ENCODE assay signal across 8 cellular contexts in the genomic region with DNA sequence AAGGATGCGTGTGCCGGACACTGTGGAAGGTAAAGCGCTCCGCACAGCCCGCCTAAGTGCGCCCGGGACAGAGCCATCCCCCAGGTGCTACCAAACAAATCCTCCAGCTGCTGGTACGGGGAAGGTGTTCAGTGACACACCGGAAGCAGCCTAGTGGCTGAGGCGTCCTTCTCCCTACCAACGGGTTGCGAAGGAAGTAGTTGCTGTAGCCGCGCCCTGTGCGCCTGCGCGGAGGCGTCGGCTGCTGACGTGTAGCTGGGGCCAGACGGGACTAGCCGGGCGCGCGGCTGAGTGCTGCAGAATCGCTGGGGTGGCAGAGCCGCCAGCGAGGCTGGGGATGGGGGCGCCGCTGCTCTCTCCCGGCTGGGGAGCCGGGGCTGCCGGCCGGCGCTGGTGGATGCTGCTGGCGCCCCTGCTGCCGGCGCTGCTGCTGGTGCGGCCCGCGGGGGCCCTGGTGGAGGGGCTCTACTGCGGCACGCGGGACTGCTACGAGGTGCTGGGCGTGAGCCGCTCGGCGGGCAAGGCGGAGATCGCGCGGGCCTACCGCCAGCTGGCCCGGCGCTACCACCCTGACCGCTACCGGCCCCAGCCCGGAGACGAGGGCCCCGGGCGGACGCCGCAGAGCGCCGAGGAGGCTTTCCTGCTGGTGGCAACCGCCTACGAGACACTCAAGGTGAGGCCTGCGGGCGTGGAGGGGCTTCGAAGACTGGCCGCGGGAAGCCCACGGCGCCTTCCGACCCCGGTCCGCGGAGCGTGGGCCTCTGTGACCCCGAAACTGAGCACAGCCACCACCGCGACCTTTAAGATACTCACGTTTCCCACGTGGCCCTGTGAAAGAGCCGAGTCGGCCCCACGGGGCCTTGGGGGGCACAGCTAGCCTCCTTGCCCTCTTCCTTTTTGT. TPM values are rescaled to one million over a fixed set of nuclear protein-coding genes. Genes with fewer than 3 reads are reported as not detected.
DNase-seq lines count a peak whose midpoint lies in the region; ATAC-seq and TF ChIP-seq lines count a peak whose summit lies in the region.

TSS of gene DNAJC25 (plus strand) at position 264 of the 901 bp plus-strand sequence. CDS start at position 338, 74 bp downstream.

- ATAC-seq in HG02852 (IDR thresholded peaks at IDR 0.05; ENCODE audit: unreplicated experiment) (peak; percentile 97), heart right ventricle (peak; percentile 100)

- H3K36me3 ChIP-seq in adrenal gland (replicated peaks in 1 of 2), result no peaks in the 10 kb centered on the region
- no peaks in the 10 kb centered on the region for H3K36me3 ChIP-seq in heart right ventricle

- peak within 1 kb of the TSS; percentile 93 for H3K27ac Mint-ChIP-seq in type B pancreatic cell

- DNase-seq in GM13976 (ENCODE audit: low spot score), result peak; percentile 100
- peak; percentile 90 for DNase-seq in NCI-H1436 treated with DMSO at 0.1 percent for 48 hours (lab: John Stamatoyannopoulos, UW)
- DNase-seq in T follicular helper cell (ENCODE audit: low read depth), result peak; percentile 96
- peak; percentile 96 to 99 (median 98) for DNase-seq in adrenal gland
- peak; percentile 96 for DNase-seq in heart right ventricle
- DNase-seq in posterior cingulate gyrus, result peak; percentile 94 to 100 (median 98)
- DNase-seq in type B pancreatic cell (ENCODE audit: extremely low spot score, unreplicated experiment), result peak; percentile 98

- H3K4me1 Mint-ChIP-seq in type B pancreatic cell (ENCODE audit: unreplicated experiment), result peaks cover 36% of the 10 kb centered on the region

- no peaks in the 10 kb centered on the region for H3K27me3 Mint-ChIP-seq in type B pancreatic cell

- peak within 1 kb of the TSS; percentile 16 to 99 (median 88) for H3K27ac ChIP-seq in adrenal gland
- peak within 1 kb of the TSS in 9 of 10 donors; percentile 85 to 96 (median 90) for H3K27ac ChIP-seq in heart right ventricle

- H3K9me3 ChIP-seq in adrenal gland (replicated peaks in 1 of 3) (no peaks in the 10 kb centered on the region), heart right ventricle (no peaks in the 10 kb centered on the region)

- peaks cover 14 to 43% of the 10 kb centered on the region in 2 donors for H3K4me1 ChIP-seq in adrenal gland (replicated peaks in 1 of 2)
- peaks cover 0 to 53% (median 43%) of the 10 kb centered on the region in 9 donors for H3K4me1 ChIP-seq in heart right ventricle

- peak; percentile 99 to 100 for TF ChIP-seq POLR2A in adrenal gland (IDR thresholded peaks at IDR 0.05)

- no peaks in the 10 kb centered on the region for H3K27me3 ChIP-seq in adrenal gland
- no peaks in the 10 kb centered on the region for H3K27me3 ChIP-seq in heart right ventricle

- no peaks in the 10 kb centered on the region for H3K9me3 Mint-ChIP-seq in type B pancreatic cell

- H3K4me3 Mint-ChIP-seq in type B pancreatic cell, result peak within 1 kb of the TSS; percentile 99

- H3K36me3 Mint-ChIP-seq in type B pancreatic cell, result peaks cover 13% of the 10 kb centered on the region

- 0 to 1% (median 0%) methylated on average over 14 to 88 of the region's 88 CpGs for WGBS in adrenal gland, 4 donors
- WGBS in heart right ventricle, 2 donors, result 0% methylated on average over 88 of the region's 88 CpGs

- no peak for TF ChIP-seq CTCF in GM13976 (IDR thresholded peaks at IDR 0.05; ENCODE audit: borderline replicate concordance, control extremely low read depth, extremely low read depth, insufficient read depth, missing control alignments)
- TF ChIP-seq CTCF in adrenal gland (IDR thresholded peaks at IDR 0.05), result no peak
- TF ChIP-seq CTCF in heart right ventricle (IDR thresholded peaks at IDR 0.05), result no peak
- peak; percentile 20 for TF ChIP-seq CTCF in type B pancreatic cell (conservative IDR thresholded peaks at IDR 0.05)

- intact Hi-C loops in adrenal gland (cut with DNase I), result no loop called here
- intact Hi-C loops in heart right ventricle (cut with DNase I), result no loop called here
- intact Hi-C loops in posterior cingulate gyrus (cut with DNase I), result loop anchor here (2.0 kb wide), 2 partner anchors 33 to 59 kb away; partner anchors contain the start of gene PTGR1

- in situ Hi-C loops in GM13976 (cut with MboI; ENCODE audit: low sequenced_read_pairs, unreplicated experiment), result no loop called here

- H3K4me3 ChIP-seq in adrenal gland (peak within 1 kb of the TSS; percentile 35 to 99 (median 54)), heart right ventricle (peak within 1 kb of the TSS; percentile 71 to 96 (median 88))

RNA-seq across cellular contexts. Expression of gene DNAJC25, which starts in this region (rescaled TPM):
- total RNA-seq in adrenal gland (10 to 100 TPM; 13.4 to 29.8 (median 17.2) TPM), heart right ventricle (1 to 10 TPM; 3.8 to 9.3 (median 4.9) TPM), type B pancreatic cell (ENCODE audit: low replicate concordance) (9.6 and 13.9 TPM in 2 replicates)
- polyA plus RNA-seq in adrenal gland (10 to 100 TPM in 2 of 3 donors, 1 to 10 TPM in 1; 9.1 to 36.0 (median 10.9) TPM), heart right ventricle (1 to 10 TPM; 6.5 to 7.8 TPM)

Comparison
In these comparisons a context has a peak if more than half of its experiments do, and no peak if none do; other contexts are left out.
1. Peak in every context shown above with its lines: DNase-seq, ATAC-seq, H3K4me3 ChIP-seq and H3K27ac ChIP-seq.